1 cellular context compared by ENCODE assay signal in the genomic region with DNA sequence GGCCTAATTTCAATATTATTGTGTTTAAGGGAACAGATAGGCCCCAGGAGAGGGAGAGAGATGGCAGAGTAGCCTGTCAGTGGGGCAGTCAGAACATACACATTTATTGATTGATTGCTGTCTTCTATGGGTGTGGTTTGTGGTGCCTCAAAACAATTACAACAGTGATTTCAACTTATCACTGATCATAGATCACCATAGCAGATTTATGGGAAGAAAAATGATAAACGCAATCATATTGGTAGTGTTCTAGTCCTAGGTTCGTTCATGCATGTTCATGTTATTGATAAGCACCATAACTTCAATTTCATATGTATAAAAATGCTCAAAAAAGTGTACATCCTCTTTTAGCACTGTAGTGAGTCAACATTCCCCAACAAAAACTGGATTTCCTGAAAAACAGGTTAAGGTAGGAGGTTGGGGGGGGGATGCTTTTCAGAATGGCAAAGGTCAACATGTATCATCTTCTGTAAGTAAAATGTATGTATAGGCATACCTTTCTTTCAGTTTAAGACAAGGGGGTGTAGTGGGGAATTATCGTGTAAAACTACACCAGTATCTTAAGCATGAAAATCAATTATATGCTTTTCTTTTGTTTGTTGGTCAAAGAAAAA.
TF ChIP-seq lines count a peak whose summit lies in the region.

No MANE protein-coding gene starts in this region.

TF ChIP-seq in HEK293, 187 proteins besides CTCF, POLR2A, EP300 and RAD21 (continued from another document):
- TF ChIP-seq ZNF26 (tag by site-specific recombination; IDR thresholded peaks at IDR 0.05) (no peak), ZEB2 (tag by site-specific recombination; IDR thresholded peaks at IDR 0.05) (0 out of 2 replicates have a peak, but pooled peaks have one; percentile 22)
